Comparison of ENCODE assay signal across 20 cellular contexts in the genomic region with DNA sequence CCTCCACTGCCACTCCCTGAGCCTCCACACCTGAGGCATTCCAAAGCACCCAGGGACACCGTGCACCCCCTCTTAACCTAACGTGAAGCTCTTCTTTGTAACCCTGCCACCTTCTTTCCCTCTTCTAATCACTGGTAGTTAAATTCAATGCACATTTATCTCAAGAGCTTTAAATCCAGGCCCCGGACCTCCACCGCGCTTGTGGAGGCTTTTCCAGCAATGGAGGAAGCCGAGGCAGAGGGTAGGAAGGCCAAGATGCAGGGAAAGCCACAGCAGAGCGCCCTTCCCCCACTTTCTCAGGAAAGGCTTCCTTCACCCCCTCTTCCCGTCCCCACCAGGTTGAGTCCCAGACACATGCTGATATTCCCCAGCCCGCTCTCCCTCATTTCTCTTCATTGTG. TPM values are rescaled to one million over a fixed set of nuclear protein-coding genes. Genes with fewer than 3 reads are reported as not detected.
DNase-seq lines count a peak whose midpoint lies in the region; ATAC-seq and TF ChIP-seq lines count a peak whose summit lies in the region.
"Had no signal": no experiment of that assay in that cellular context is flagged by ENCODE, and none has a peak within 500 bp of the region (broad histone marks: within the 10 kb centered on the region; RNA-seq: fewer than 3 reads in every experiment).

No MANE protein-coding gene starts in this region.

- CTCF ChIA-PET in CD4-positive, alpha-beta memory T cell (lab: Charles Lee; ENCODE audit: partially characterized antibody): no interaction called here

- POLR2A ChIA-PET in CD4-positive, alpha-beta memory T cell (lab: Charles Lee; ENCODE audit: partially characterized antibody): no interaction called here

- no peak overlapping the region for H3K18ac ChIP-seq in trophoblast cell (ENCODE audit: low read length)

- H3K4me3 ChIP-seq in MG63: peak overlapping the region; percentile 73; the same call in 1 of the 2 replicates
- H3K4me3 ChIP-seq in trophoblast cell (ENCODE audit: low read depth, low read length): peak overlapping the region; percentile 37
- H3K4me3 ChIP-seq in CD4-positive, alpha-beta memory T cell (ENCODE audit: low read length in 2 of 2): no peak overlapping the region
- H3K4me3 ChIP-seq: K562 had no signal

- H3K79me2 ChIP-seq in trophoblast cell (ENCODE audit: control insufficient read depth, insufficient read depth, low read length, poor library complexity): no peaks in the 10 kb centered on the region

- H3K4me1 ChIP-seq in trophoblast cell (ENCODE audit: control insufficient read depth in 1 of 2, insufficient read depth in 2 of 2, low read length in 2 of 2): peaks cover 12 to 17% of the 10 kb centered on the region in 2 experiments
- H3K4me1 ChIP-seq in CD4-positive, alpha-beta memory T cell (ENCODE audit: insufficient read depth, low read length): no peaks in the 10 kb centered on the region
- H3K4me1 ChIP-seq: BE2C had no signal

- no peak overlapping the region for H3K9ac ChIP-seq in trophoblast cell (ENCODE audit: low read length)

- no peak overlapping the region for H2AK5ac ChIP-seq in trophoblast cell (ENCODE audit: low read length)

- whole genome bisulfite sequencing in trophoblast cell (ENCODE audit: extremely low coverage, insufficient coverage, insufficient read length): no CpG with 5 or more reads among the region's 9 CpGs

- H3K9me3 ChIP-seq in MG63: no peaks in the 10 kb centered on the region
- H3K9me3 ChIP-seq in trophoblast cell (ENCODE audit: insufficient read depth, low read depth, low read length): peaks cover 8% of the 10 kb centered on the region
- H3K9me3 ChIP-seq in CD4-positive, alpha-beta memory T cell (ENCODE audit: control insufficient read depth in 1 of 2, low read length in 2 of 2): no peaks in the 10 kb centered on the region
- H3K9me3 ChIP-seq: BE2C, esophagus squamous epithelium, suprapubic skin had no signal

- no peak overlapping the region for H4K91ac ChIP-seq in trophoblast cell (ENCODE audit: low read depth, low read length)

- H2BK120ac ChIP-seq in trophoblast cell (ENCODE audit: insufficient read depth, low read length, poor library complexity): no peak overlapping the region

- peaks cover 4% of the 10 kb centered on the region for H3K4me1 Mint-ChIP-seq in CD14-positive monocyte
- H3K4me1 Mint-ChIP-seq in immature natural killer cell: no peaks in the 10 kb centered on the region
- H3K4me1 Mint-ChIP-seq in CD4-positive, alpha-beta memory T cell: peaks cover 0 to 9% (median 2%) of the 10 kb centered on the region in 4 donors
- H3K4me1 Mint-ChIP-seq: activated CD4-positive, alpha-beta T cell treated with anti-CD3 and anti-CD28 coated beads, Interleukin-2, amount 10 ng/mL, durations not matched to agents 7 days and 5 days; activated naive CD8-positive, alpha-beta T cell treated with anti-CD3 and anti-CD28 coated beads for 36 hours had no signal

- H4K8ac ChIP-seq in trophoblast cell (ENCODE audit: low read depth, low read length): no peak overlapping the region

- H3K23ac ChIP-seq in trophoblast cell (ENCODE audit: low read length): no peak overlapping the region

- H3K79me1 ChIP-seq in trophoblast cell (ENCODE audit: low read length): no peaks in the 10 kb centered on the region

- ATAC-seq in HG02610 (IDR thresholded peaks at IDR 0.05; ENCODE audit: unreplicated experiment): no peak
- no peak for ATAC-seq in HG02623 (IDR thresholded peaks at IDR 0.05; ENCODE audit: unreplicated experiment)
- ATAC-seq: K562 had no signal

- H3K4ac ChIP-seq in trophoblast cell (ENCODE audit: low read depth, low read length): no peak overlapping the region

- H3K27ac Mint-ChIP-seq in CD14-positive monocyte (peak overlapping the region in 1 of 7 donors; percentile 84), immature natural killer cell (no peak overlapping the region)
- no peak overlapping the region for H3K27ac Mint-ChIP-seq in CD4-positive, alpha-beta memory T cell
- H3K27ac Mint-ChIP-seq: activated CD4-positive, alpha-beta T cell treated with anti-CD3 and anti-CD28 coated beads, Interleukin-2, amount 10 ng/mL, durations not matched to agents 7 days and 5 days; activated naive CD8-positive, alpha-beta T cell treated with anti-CD3 and anti-CD28 coated beads for 36 hours had no signal

- H3K9me3 Mint-ChIP-seq in CD14-positive monocyte (peaks cover 0 to 7% (median 0%) of the 10 kb centered on the region in 7 donors), immature natural killer cell (no peaks in the 10 kb centered on the region)
- no peaks in the 10 kb centered on the region for H3K9me3 Mint-ChIP-seq in CD4-positive, alpha-beta memory T cell
- H3K9me3 Mint-ChIP-seq: activated CD4-positive, alpha-beta T cell treated with anti-CD3 and anti-CD28 coated beads, Interleukin-2, amount 10 ng/mL, durations not matched to agents 7 days and 5 days; activated naive CD8-positive, alpha-beta T cell treated with anti-CD3 and anti-CD28 coated beads for 36 hours had no signal

- no peak overlapping the region for H3K14ac ChIP-seq in trophoblast cell (ENCODE audit: low read length)

- H2AFZ ChIP-seq in trophoblast cell (ENCODE audit: insufficient read depth, low read length, poor library complexity): no peak overlapping the region

- H3K27ac ChIP-seq in trophoblast cell (ENCODE audit: low read depth, low read length): no peak overlapping the region
- no peak overlapping the region for H3K27ac ChIP-seq in CD4-positive, alpha-beta memory T cell (ENCODE audit: low read depth, low read length)
- H3K27ac ChIP-seq: cardiac muscle cell, HL-60, suprapubic skin had no signal

- H3K36me3 ChIP-seq in MG63 (no peaks in the 10 kb centered on the region; the same call in 1 of the 2 replicates), trophoblast cell (ENCODE audit: control insufficient read depth in 1 of 2, insufficient read depth in 2 of 2, low read length in 2 of 2) (no peaks in the 10 kb centered on the region)
- H3K36me3 ChIP-seq in CD4-positive, alpha-beta memory T cell (ENCODE audit: insufficient read depth, low read length): no peaks in the 10 kb centered on the region
- H3K36me3 ChIP-seq: BE2C, cardiac muscle cell, esophagus squamous epithelium, suprapubic skin had no signal

- H3K27me3 Mint-ChIP-seq in CD14-positive monocyte (ENCODE audit: low read depth in 3 of 3): peaks cover 58 to 76% (median 59%) of the 10 kb centered on the region in 3 donors
- H3K27me3 Mint-ChIP-seq in immature natural killer cell (ENCODE audit: low read depth in 3 of 3): peaks cover 5 to 14% (median 10%) of the 10 kb centered on the region in 3 donors
- peaks cover 34 to 56% of the 10 kb centered on the region in 2 donors for H3K27me3 Mint-ChIP-seq in CD4-positive, alpha-beta memory T cell

- TF ChIP-seq CTCF in CD14-positive monocyte (IDR thresholded peaks at IDR 0.05): no peak

- no peak overlapping the region for H3K4me2 ChIP-seq in trophoblast cell (ENCODE audit: low read length)

- intact Hi-C loops in CD14-positive monocyte (cut with micrococcal nuclease): no loop called here
- intact Hi-C loops in CD4-positive, alpha-beta memory T cell (cut with micrococcal nuclease): no loop called here

- DNase-seq in CD14-positive monocyte (ENCODE audit: low spot score) (peak; percentile 14), MG63 (no peak), immature natural killer cell (no peak), trophoblast cell (no peak), T1000 (lab: John Stamatoyannopoulos, UW) (no peak)
- DNase-seq in CD4-positive, alpha-beta memory T cell: no peak
- DNase-seq: activated CD4-positive, alpha-beta T cell treated with anti-CD3 and anti-CD28 coated beads, Interleukin-2, amount 10 ng/mL, durations not matched to agents 7 days and 5 days; DMS153; esophagus squamous epithelium; stimulated activated CD4-positive, alpha-beta T cell treated with anti-CD3 and anti-CD28 coated beads, Interleukin-4, amount 100 ng/mL, for 1 hour had no signal

- no peak overlapping the region for H4K12ac ChIP-seq in trophoblast cell (ENCODE audit: low read depth, low read length)

- no peak overlapping the region for H2BK5ac ChIP-seq in trophoblast cell (ENCODE audit: low read depth, low read length, poor library complexity)

- H2BK12ac ChIP-seq in trophoblast cell (ENCODE audit: low read length): no peak overlapping the region

- H3K27me3 ChIP-seq in MG63 (peaks cover 2% of the 10 kb centered on the region; the same call in 1 of the 2 replicates), trophoblast cell (ENCODE audit: insufficient read depth, low read length) (peaks cover 33% of the 10 kb centered on the region)
- peaks cover 5% of the 10 kb centered on the region for H3K27me3 ChIP-seq in CD4-positive, alpha-beta memory T cell (ENCODE audit: insufficient read depth, low read length)

- H3K4me3 Mint-ChIP-seq in CD14-positive monocyte (peak overlapping the region in 1 of 2 donors; percentile 67), immature natural killer cell (peak overlapping the region in 3 of 5 donors; percentile 19 to 30 (median 28))
- H3K4me3 Mint-ChIP-seq in CD4-positive, alpha-beta memory T cell: no peak overlapping the region
- H3K4me3 Mint-ChIP-seq: activated CD4-positive, alpha-beta T cell treated with anti-CD3 and anti-CD28 coated beads, Interleukin-2, amount 10 ng/mL, durations not matched to agents 7 days and 5 days; activated naive CD8-positive, alpha-beta T cell treated with anti-CD3 and anti-CD28 coated beads for 36 hours had no signal

- H3K36me3 Mint-ChIP-seq in CD14-positive monocyte (no peaks in the 10 kb centered on the region), immature natural killer cell (no peaks in the 10 kb centered on the region)
- no peaks in the 10 kb centered on the region for H3K36me3 Mint-ChIP-seq in CD4-positive, alpha-beta memory T cell
- H3K36me3 Mint-ChIP-seq: activated naive CD8-positive, alpha-beta T cell treated with anti-CD3 and anti-CD28 coated beads for 36 hours had no signal

RNA-seq across cellular contexts. Expression of a gene that starts 0.7 kb away (rescaled TPM):
- polyA plus RNA-seq in CD14-positive monocyte (under 1 TPM in 1 of 2 donors, not detected in 1; 0.01 TPM), immature natural killer cell (not detected)
- 41.0 and 63.4 TPM in 2 replicates for total RNA-seq in MG63 (2014; rRNA removed; shearing (Covaris generic); ENCODE audit: low replicate concordance)
- polyA plus RNA-seq in trophoblast cell (2013): 3.8 and 4.9 TPM in 2 replicates
- total RNA-seq in CD4-positive, alpha-beta memory T cell: not detected
- polyA plus RNA-seq in CD4-positive, alpha-beta memory T cell: not detected
- total RNA-seq: K562, PC-3, SK-MEL-5 had no signal

Comparison
In these comparisons a context has a peak if more than half of its experiments do, and no peak if none do; other contexts are left out.
1. H3K4me3 Mint-ChIP-seq: peak in immature natural killer cell (3 of 5); none in CD4-positive, alpha-beta memory T cell (0 of 8).
2. H3K4me3 ChIP-seq: peak in MG63 (single experiment) and trophoblast cell (single experiment); none in CD4-positive, alpha-beta memory T cell (0 of 2).